ENCODE assay signal across 1 cellular context in genomic region chr11:64264371-64264852, GRCh38.
A peak's percentile ranks its signal among the peaks of the same experiment; 100 is the strongest.
TF ChIP-seq lines count a peak whose summit lies in the region.

No MANE protein-coding gene starts in this region.

TF ChIP-seq in K562, 482 proteins besides CTCF, POLR2A, EP300 and RAD21:
- TF ChIP-seq PBX2 (CRISPR knock-in tag; IDR thresholded peaks at IDR 0.05; ENCODE audit: low read depth) (no peak), PBX2 (tag; conservative IDR thresholded peaks at IDR 0.05; ENCODE audit: low read depth) (peak; percentile 89), ZFPM2 (CRISPR knock-in tag; IDR thresholded peaks at IDR 0.05) (no peak), ZZZ3 (IDR thresholded peaks at IDR 0.05) (no peak), STAT5A (IDR thresholded peaks at IDR 0.05; ENCODE audit: borderline replicate concordance, low read length) (no peak), BHLHE40 (IDR thresholded peaks at IDR 0.05; ENCODE audit: low read length) (peak; percentile 51; the same call in 1 of the 2 replicates), MAX (CRISPR knock-in tag; IDR thresholded peaks at IDR 0.05) (no peak), ZBTB1 (CRISPR knock-in tag; IDR thresholded peaks at IDR 0.05; ENCODE audit: borderline replicate concordance, low read depth) (no peak), RBFOX2 (IDR thresholded peaks at IDR 0.05; ENCODE audit: low read depth, low read length) (no peak), ZNF41 (CRISPR knock-in tag; conservative IDR thresholded peaks at IDR 0.05) (no peak), VEZF1 (CRISPR knock-in tag; IDR thresholded peaks at IDR 0.05) (0 out of 2 replicates have a peak, but pooled peaks have one; percentile 30), POLR2G (IDR thresholded peaks at IDR 0.05; ENCODE audit: low read depth, low read length) (no peak), ZNF316 (IDR thresholded peaks at IDR 0.05) (no peak), PKNOX1 (IDR thresholded peaks at IDR 0.05) (peak; percentile 72), RBM39 (optimal IDR thresholded peaks at IDR 0.05; ENCODE audit: low read depth, low read length) (no peak), MEIS2 (IDR thresholded peaks at IDR 0.05; ENCODE audit: partially characterized antibody) (peak; percentile 83), TRIM24 (IDR thresholded peaks at IDR 0.05) (no peak), CBX8 (IDR thresholded peaks at IDR 0.05; ENCODE audit: borderline replicate concordance, extremely low read depth, low read depth, low read length, poor library complexity, severe bottlenecking) (no peak)
- TF ChIP-seq, protein P1, sequence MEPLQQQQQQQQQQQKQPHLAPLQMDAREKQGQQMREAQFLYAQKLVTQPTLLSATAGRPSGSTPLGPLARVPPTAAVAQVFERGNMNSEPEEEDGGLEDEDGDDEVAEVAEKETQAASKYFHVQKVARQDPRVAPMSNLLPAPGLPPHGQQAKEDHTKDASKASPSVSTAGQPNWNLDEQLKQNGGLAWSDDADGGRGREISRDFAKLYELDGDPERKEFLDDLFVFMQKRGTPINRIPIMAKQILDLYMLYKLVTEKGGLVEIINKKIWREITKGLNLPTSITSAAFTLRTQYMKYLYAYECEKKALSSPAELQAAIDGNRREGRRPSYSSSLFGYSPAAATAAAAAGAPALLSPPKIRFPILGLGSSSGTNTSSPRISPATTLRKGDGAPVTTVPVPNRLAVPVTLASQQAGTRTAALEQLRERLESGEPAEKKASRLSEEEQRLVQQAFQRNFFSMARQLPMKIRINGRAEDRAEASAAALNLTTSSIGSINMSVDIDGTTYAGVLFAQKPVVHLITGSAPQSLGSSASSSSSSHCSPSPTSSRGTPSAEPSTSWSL (CRISPR knock-in tag; IDR thresholded peaks at IDR 0.05; ENCODE audit: borderline replicate concordance), result no peak
